24 cellular contexts compared by ENCODE assay signal in genomic region chr15:27792756-27793264, GRCh38.
"Had no signal": no experiment of that assay in that cellular context is flagged by ENCODE, and none has a peak within 500 bp of the region (broad histone marks: within the 10 kb centered on the region; RNA-seq: fewer than 3 reads in every experiment).

No MANE protein-coding gene starts in this region.

- H3K4me1 ChIP-seq: gastrocnemius medialis, heart right ventricle, left lung, lower lobe of right lung had no signal

- H3K9me3 Mint-ChIP-seq: mesothelial cell of epicardium had no signal

- H3K27me3 ChIP-seq: esophagus squamous epithelium, gastrocnemius medialis, heart right ventricle had no signal

- H3K36me3 Mint-ChIP-seq: mesothelial cell of epicardium had no signal

- H3K9me3 ChIP-seq: esophagus squamous epithelium, gastrocnemius medialis, heart right ventricle, lower lobe of right lung had no signal

- FAIRE-seq: colon, endothelial cell of umbilical vein, islet of Langerhans, keratinocyte had no signal

- ATAC-seq: gastrocnemius medialis, heart right ventricle, left cardiac atrium, left lung, left ventricle myocardium superior, lower lobe of right lung, mucosa of descending colon had no signal

- DNase-seq: dermis blood vessel endothelial cell; dorsolateral prefrontal cortex; effector CD4-positive, alpha-beta T cell; effector memory CD4-positive, alpha-beta T cell; esophagus squamous epithelium; foreskin fibroblast; foreskin melanocyte; gastrocnemius medialis; glutamatergic neuron; head of caudate nucleus; heart right ventricle; hippocampal formation; left cardiac atrium; left lung; left ventricle myocardium superior; lower lobe of right lung; mesenchymal stem cell; mucosa of descending colon had no signal

- H3K27ac Mint-ChIP-seq: mesothelial cell of epicardium had no signal

- H3K4me3 Mint-ChIP-seq: mesothelial cell of epicardium had no signal

- H3K4me3 ChIP-seq: coronary artery, dorsolateral prefrontal cortex, esophagus squamous epithelium, gastrocnemius medialis, heart right ventricle, left lung, lower lobe of right lung, mucosa of descending colon had no signal

- H3K36me3 ChIP-seq: esophagus squamous epithelium, gastrocnemius medialis, heart right ventricle, left lung, lower lobe of right lung had no signal

- H3K27ac ChIP-seq: coronary artery, dorsolateral prefrontal cortex, esophagus squamous epithelium, gastrocnemius medialis, heart right ventricle, left lung, lower lobe of right lung had no signal
